In genomic region chr11:76739798-76740197, GRCh38 we compare ENCODE assay signal across 2 cellular contexts.
TF ChIP-seq lines count a peak whose summit lies in the region.

No MANE protein-coding gene starts in this region.

TF ChIP-seq in A549, 52 proteins besides CTCF, POLR2A, EP300 and RAD21:
- no peak for TF ChIP-seq TFCP2L1 (CRISPR knock-in tag; IDR thresholded peaks at IDR 0.05)
- TF ChIP-seq CEBPB (IDR thresholded peaks at IDR 0.05): peak; percentile 70 to 87; a peak in 3 of 4 replicates
- TF ChIP-seq, protein P1, sequence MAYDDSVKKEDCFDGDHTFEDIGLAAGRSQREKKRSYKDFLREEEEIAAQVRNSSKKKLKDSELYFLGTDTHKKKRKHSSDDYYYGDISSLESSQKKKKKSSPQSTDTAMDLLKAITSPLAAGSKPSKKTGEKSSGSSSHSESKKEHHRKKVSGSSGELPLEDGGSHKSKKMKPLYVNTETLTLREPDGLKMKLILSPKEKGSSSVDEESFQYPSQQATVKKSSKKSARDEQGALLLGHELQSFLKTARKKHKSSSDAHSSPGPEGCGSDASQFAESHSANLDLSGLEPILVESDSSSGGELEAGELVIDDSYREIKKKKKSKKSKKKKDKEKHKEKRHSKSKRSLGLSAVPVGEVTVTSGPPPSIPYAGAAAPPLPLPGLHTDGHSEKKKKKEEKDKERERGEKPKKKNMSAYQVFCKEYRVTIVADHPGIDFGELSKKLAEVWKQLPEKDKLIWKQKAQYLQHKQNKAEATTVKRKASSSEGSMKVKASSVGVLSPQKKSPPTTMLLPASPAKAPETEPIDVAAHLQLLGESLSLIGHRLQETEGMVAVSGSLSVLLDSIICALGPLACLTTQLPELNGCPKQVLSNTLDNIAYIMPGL (CRISPR knock-in tag; IDR thresholded peaks at IDR 0.05; ENCODE audit: borderline replicate concordance): no peak
TF ChIP-seq in A549: peak in this region for 1.

TF ChIP-seq in K562, 482 proteins besides CTCF, POLR2A, EP300 and RAD21:
- TF ChIP-seq NONO (IDR thresholded peaks at IDR 0.05; ENCODE audit: low read depth in 2 of 2, low read length in 1 of 2): no peak
- TF ChIP-seq CEBPB (tag; IDR thresholded peaks at IDR 0.05): peak; percentile 96
- peak; percentile 61 for TF ChIP-seq CEBPG (CRISPR knock-in tag; IDR thresholded peaks at IDR 0.05)
- peak; percentile 67 to 91; a peak in 3 of 4 replicates for TF ChIP-seq CEBPG (tag; conservative IDR thresholded peaks at IDR 0.05 in 1 of 2, IDR thresholded peaks at IDR 0.05 in 1 of 2)
- TF ChIP-seq GTF2E2 (tag; IDR thresholded peaks at IDR 0.05): no peak
- TF ChIP-seq ZNF175 (CRISPR knock-in tag; IDR thresholded peaks at IDR 0.05; ENCODE audit: low read depth): no peak
